In the genomic region with DNA sequence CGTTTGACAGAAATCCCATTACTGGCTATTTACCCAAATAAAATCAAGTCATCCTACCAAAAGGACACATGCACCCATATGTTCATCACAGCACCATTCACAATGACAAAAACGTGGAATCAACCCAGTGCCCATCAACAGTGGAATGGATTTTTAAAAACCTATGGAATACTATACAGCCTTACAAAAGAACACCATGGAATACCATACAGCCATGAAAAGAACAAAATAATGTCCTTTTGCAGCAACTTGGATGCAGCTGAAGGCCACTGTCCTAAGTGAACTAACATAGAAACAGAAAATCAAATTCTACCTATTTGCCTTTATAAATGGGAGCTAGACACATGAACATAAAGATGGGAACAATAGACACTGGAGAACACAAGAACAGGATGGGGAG, we compare ENCODE assay signal across 1 cellular context.
TF ChIP-seq lines count a peak whose summit lies in the region.

No MANE protein-coding gene starts in this region.

TF ChIP-seq in K562, 482 proteins besides CTCF, POLR2A, EP300 and RAD21 (continued from another document):
- no peak for TF ChIP-seq EGR1 (conservative IDR thresholded peaks at IDR 0.05)
- TF ChIP-seq MECOM (CRISPR knock-in tag; IDR thresholded peaks at IDR 0.05) = no peak
- TF ChIP-seq ZNF277 (CRISPR knock-in tag; IDR thresholded peaks at IDR 0.05; ENCODE audit: borderline replicate concordance) = no peak
- TF ChIP-seq ZKSCAN3 (CRISPR knock-in tag; IDR thresholded peaks at IDR 0.05) = no peak
- TF ChIP-seq KDM1A (IDR thresholded peaks at IDR 0.05) = peak; percentile 32 to 57; a peak in 2 of 4 replicates
- TF ChIP-seq SMAD2 (IDR thresholded peaks at IDR 0.05; ENCODE audit: low read depth, low read length) = no peak
- TF ChIP-seq, protein P1, sequence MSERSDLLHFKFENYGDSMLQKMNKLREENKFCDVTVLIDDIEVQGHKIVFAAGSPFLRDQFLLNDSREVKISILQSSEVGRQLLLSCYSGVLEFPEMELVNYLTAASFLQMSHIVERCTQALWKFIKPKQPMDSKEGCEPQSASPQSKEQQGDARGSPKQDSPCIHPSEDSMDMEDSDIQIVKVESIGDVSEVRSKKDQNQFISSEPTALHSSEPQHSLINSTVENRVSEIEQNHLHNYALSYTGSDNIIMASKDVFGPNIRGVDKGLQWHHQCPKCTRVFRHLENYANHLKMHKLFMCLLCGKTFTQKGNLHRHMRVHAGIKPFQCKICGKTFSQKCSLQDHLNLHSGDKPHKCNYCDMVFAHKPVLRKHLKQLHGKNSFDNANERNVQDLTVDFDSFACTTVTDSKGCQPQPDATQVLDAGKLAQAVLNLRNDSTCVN (CRISPR knock-in tag; IDR thresholded peaks at IDR 0.05) = no peak
- no peak for TF ChIP-seq RNF219 (CRISPR knock-in tag; IDR thresholded peaks at IDR 0.05)
- no peak for TF ChIP-seq TEAD2 (tag; IDR thresholded peaks at IDR 0.05)
- no peak for TF ChIP-seq RREB1 (CRISPR knock-in tag; IDR thresholded peaks at IDR 0.05)
- TF ChIP-seq ZNF174 (CRISPR knock-in tag; IDR thresholded peaks at IDR 0.05) = no peak
- TF ChIP-seq NEUROD1 (IDR thresholded peaks at IDR 0.05; ENCODE audit: borderline replicate concordance, low read depth, low read length, partially characterized antibody) = no peak
